9 cellular contexts compared by ENCODE assay signal in genomic region chr15:73959012-73959581, GRCh38. TPM values are rescaled to one million over a fixed set of nuclear protein-coding genes. Genes with fewer than 3 reads are reported as not detected.
DNase-seq lines count a peak whose midpoint lies in the region; ATAC-seq and TF ChIP-seq lines count a peak whose summit lies in the region.
"Had no signal": no experiment of that assay in that cellular context is flagged by ENCODE, and none has a peak within 500 bp of the region (broad histone marks: within the 10 kb centered on the region; RNA-seq: fewer than 3 reads in every experiment).

No MANE protein-coding gene starts in this region.

- WGBS in ovary, 3 donors, result 41 to 61% (median 43%) methylated on average over 8 of the region's 8 CpGs

- H3K36me3 Mint-ChIP-seq in activated T-helper 17 cell treated with anti-CD3 and anti-CD28 coated beads, Interleukin-2, amount 50 U/mL, for 72 hours (ENCODE audit: low read depth), result no peaks in the 10 kb centered on the region

- peak overlapping the region; percentile 54 for H3K4me3 Mint-ChIP-seq in activated T-helper 17 cell treated with anti-CD3 and anti-CD28 coated beads, Interleukin-2, amount 50 U/mL, for 72 hours

- H3K27me3 ChIP-seq in ovary, result no peaks in the 10 kb centered on the region

- TF ChIP-seq CTCF in ovary (IDR thresholded peaks at IDR 0.05), result no peak

- H3K4me1 ChIP-seq in ovary (ENCODE audit: insufficient read depth), result no peaks in the 10 kb centered on the region

- no peaks in the 10 kb centered on the region for H3K36me3 ChIP-seq in ovary

- no peak for TF ChIP-seq POLR2A in ovary (IDR thresholded peaks at IDR 0.05)

- intact Hi-C loops in ovary (cut with DNase I), result loop anchor here in 2 of 4 donors (10.0 kb wide), 2 partner anchors 346 to 356 kb away; no protein-coding TSS in a partner anchor

- H3K4me3 ChIP-seq in ovary, result no peak overlapping the region

- no peaks in the 10 kb centered on the region for H3K9me3 Mint-ChIP-seq in activated T-helper 17 cell treated with anti-CD3 and anti-CD28 coated beads, Interleukin-2, amount 50 U/mL, for 72 hours

- H3K27ac ChIP-seq in ovary, result no peak overlapping the region

- peak; percentile 95 for ATAC-seq in activated T-helper 17 cell treated with anti-CD3 and anti-CD28 coated beads, Interleukin-2, amount 50 U/mL, for 72 hours (replicated peaks)
- ATAC-seq in HG03342 (IDR thresholded peaks at IDR 0.05; ENCODE audit: unreplicated experiment) (no peak), HG02798 (IDR thresholded peaks at IDR 0.05; ENCODE audit: poor library complexity, unreplicated experiment) (no peak), HG02970 (IDR thresholded peaks at IDR 0.05; ENCODE audit: low FRiP score, unreplicated experiment) (no peak)

- peak; percentile 3 for DNase-seq in NCI-H748 (lab: John Stamatoyannopoulos, UW; ENCODE audit: unreplicated experiment)
- DNase-seq in NCI-H748 treated with DMSO at 0.1 percent for 48 hours (lab: John Stamatoyannopoulos, UW), result no peak
- DNase-seq in NCI-H187 treated with DMSO at 0.1 percent for 48 hours (lab: John Stamatoyannopoulos, UW), result peak; percentile 39
- DNase-seq in ovary, result peak in 3 of 5 donors; percentile 3 to 7 (median 4)
- DNase-seq: cortex of kidney had no signal

- H3K4me1 Mint-ChIP-seq in activated T-helper 17 cell treated with anti-CD3 and anti-CD28 coated beads, Interleukin-2, amount 50 U/mL, for 72 hours, result peaks cover 9% of the 10 kb centered on the region

- no peaks in the 10 kb centered on the region for H3K9me3 ChIP-seq in ovary

- TF ChIP-seq EP300 in ovary (IDR thresholded peaks at IDR 0.05), result no peak

- H3K27me3 Mint-ChIP-seq in activated T-helper 17 cell treated with anti-CD3 and anti-CD28 coated beads, Interleukin-2, amount 50 U/mL, for 72 hours, result no peaks in the 10 kb centered on the region

- H3K27ac Mint-ChIP-seq in activated T-helper 17 cell treated with anti-CD3 and anti-CD28 coated beads, Interleukin-2, amount 50 U/mL, for 72 hours, result peak overlapping the region; percentile 76

RNA-seq across cellular contexts. Expression of gene LOXL1, which starts 32.8 kb away (rescaled TPM):
- 1 to 10 TPM; 3.4 TPM for total RNA-seq in activated T-helper 17 cell treated with anti-CD3 and anti-CD28 coated beads, Interleukin-2, amount 50 U/mL, for 72 hours
- 10 to 100 TPM; 10.1 to 33.8 (median 19.9) TPM for total RNA-seq in ovary
- polyA plus RNA-seq in ovary, result 10 to 100 TPM; 16.1 to 17.0 TPM

RNA-seq across cellular contexts. Expression of gene STOML1, which starts 33.0 kb away (rescaled TPM):
- 1 to 10 TPM; 4.8 to 7.3 TPM for total RNA-seq in activated T-helper 17 cell treated with anti-CD3 and anti-CD28 coated beads, Interleukin-2, amount 50 U/mL, for 72 hours
- 10 to 100 TPM in 5 of 7 donors, 1 to 10 TPM in 2; 6.0 to 22.9 (median 13.3) TPM for total RNA-seq in ovary
- polyA plus RNA-seq in ovary, result 10 to 100 TPM in 1 of 2 donors, 1 to 10 TPM in 1; 2.1 to 12.1 TPM

RNA-seq across cellular contexts. Expression of gene PML, which starts 35.4 kb away (rescaled TPM):
- 10 to 100 TPM; 67.4 to 74.1 TPM for total RNA-seq in activated T-helper 17 cell treated with anti-CD3 and anti-CD28 coated beads, Interleukin-2, amount 50 U/mL, for 72 hours
- 10 to 100 TPM; 37.4 to 60.8 (median 51.7) TPM for total RNA-seq in ovary
- polyA plus RNA-seq in ovary, result 10 to 100 TPM; 20.7 to 26.0 TPM
